8 cellular contexts compared by ENCODE assay signal in genomic region chr6:291148-291696, GRCh38. TPM values are rescaled to one million over a fixed set of nuclear protein-coding genes. Genes with fewer than 3 reads are reported as not detected.
A peak's percentile ranks its signal among the peaks of the same experiment; 100 is the strongest.
DNase-seq lines count a peak whose midpoint lies in the region; ATAC-seq and TF ChIP-seq lines count a peak whose summit lies in the region.

No MANE protein-coding gene starts in this region.

- peak overlapping the region; percentile 81 to 89 (median 86) for H3K4me3 Mint-ChIP-seq in immature natural killer cell

- DNase-seq in activated CD8-positive, alpha-beta memory T cell treated with anti-CD3 and anti-CD28 coated beads for 24 hours: peak; percentile 62
- DNase-seq in activated CD8-positive, alpha-beta memory T cell treated with anti-CD3 and anti-CD28 coated beads, Interleukin-2, amount 50 U/mL, for 48 hours: no peak
- no peak for DNase-seq in activated naive CD4-positive, alpha-beta T cell treated with anti-CD3 and anti-CD28 coated beads, Interleukin-2, amount 50 U/mL, for 72 hours (ENCODE audit: low spot score in 2 of 2)
- DNase-seq in immature natural killer cell (no peak), suprapubic skin (ENCODE audit: low spot score in 2 of 2) (peak in 1 of 2 donors; percentile 68), NOMO-1 treated with dmso at 0.1 percent for 144 hours (lab: John Stamatoyannopoulos, UW; ENCODE audit: unreplicated experiment) (no peak), NCI-H1436 (lab: John Stamatoyannopoulos, UW) (no peak)

- TF ChIP-seq CTCF in suprapubic skin (IDR thresholded peaks at IDR 0.05): no peak

- H3K9me3 Mint-ChIP-seq in activated naive CD4-positive, alpha-beta T cell treated with anti-CD3 and anti-CD28 coated beads, Interleukin-2, amount 50 U/mL, for 72 hours: no peaks in the 10 kb centered on the region
- no peaks in the 10 kb centered on the region for H3K9me3 Mint-ChIP-seq in immature natural killer cell

- H3K27ac Mint-ChIP-seq in activated naive CD4-positive, alpha-beta T cell treated with anti-CD3 and anti-CD28 coated beads, Interleukin-2, amount 50 U/mL, for 72 hours: peak overlapping the region; percentile 32 to 97
- peak overlapping the region; percentile 89 to 97 (median 94) for H3K27ac Mint-ChIP-seq in immature natural killer cell

- H3K36me3 Mint-ChIP-seq in activated naive CD4-positive, alpha-beta T cell treated with anti-CD3 and anti-CD28 coated beads, Interleukin-2, amount 50 U/mL, for 72 hours: peaks cover 10 to 20% of the 10 kb centered on the region in 2 donors
- H3K36me3 Mint-ChIP-seq in immature natural killer cell: peaks cover 0 to 7% (median 0%) of the 10 kb centered on the region in 3 donors

- H3K27ac ChIP-seq in suprapubic skin: peak overlapping the region; percentile 99

- TF ChIP-seq POLR2A in suprapubic skin (IDR thresholded peaks at IDR 0.05): no peak

- peaks cover 10 to 25% (median 24%) of the 10 kb centered on the region in 3 donors for H3K27me3 Mint-ChIP-seq in immature natural killer cell (ENCODE audit: low read depth in 3 of 3)

- no peaks in the 10 kb centered on the region for H3K9me3 ChIP-seq in suprapubic skin

- H3K4me1 ChIP-seq in suprapubic skin: peaks cover 53% of the 10 kb centered on the region

- no peak for TF ChIP-seq EP300 in suprapubic skin (IDR thresholded peaks at IDR 0.05)

- WGBS in suprapubic skin: 41% methylated on average over 8 of the region's 8 CpGs

- no peaks in the 10 kb centered on the region for H3K27me3 ChIP-seq in suprapubic skin

- ATAC-seq in activated naive CD4-positive, alpha-beta T cell treated with anti-CD3 and anti-CD28 coated beads, Interleukin-2, amount 50 U/mL, for 72 hours: no peak
- ATAC-seq in GM21825 (IDR thresholded peaks at IDR 0.05; ENCODE audit: unreplicated experiment): no peak

- peaks cover 17 to 42% of the 10 kb centered on the region in 2 donors for H3K4me1 Mint-ChIP-seq in immature natural killer cell

- no peaks in the 10 kb centered on the region for H3K36me3 ChIP-seq in suprapubic skin

- H3K4me3 ChIP-seq in suprapubic skin: peak overlapping the region; percentile 78

RNA-seq across cellular contexts. Expression of gene DUSP22, which starts 1.1 kb away (rescaled TPM):
- total RNA-seq in activated naive CD4-positive, alpha-beta T cell treated with anti-CD3 and anti-CD28 coated beads, Interleukin-2, amount 50 U/mL, for 72 hours: 10 to 100 TPM; 22.2 to 33.3 TPM
- 10 to 100 TPM; 55.0 to 80.1 (median 65.3) TPM for polyA plus RNA-seq in immature natural killer cell
- 10 to 100 TPM; 53.3 to 95.2 (median 71.3) TPM for total RNA-seq in suprapubic skin
